ENCODE assay signal across 37 cellular contexts in genomic region chr7:28277364-28277763, GRCh38.
"Had no signal": no experiment of that assay in that cellular context is flagged by ENCODE, and none has a peak within 500 bp of the region (broad histone marks: within the 10 kb centered on the region; RNA-seq: fewer than 3 reads in every experiment).

No MANE protein-coding gene starts in this region.

- DNase-seq: activated B cell treated with CpG ODN at 0.5 μM for 24 hours; activated CD4-positive, alpha-beta memory T cell treated with anti-CD3 and anti-CD28 coated beads for 36 hours; activated CD4-positive, alpha-beta T cell treated with anti-CD3 and anti-CD28 coated beads for 4 hours; activated CD4-positive, alpha-beta T cell treated with anti-CD3 and anti-CD28 coated beads, Interleukin-2, amount 10 ng/mL, durations not matched to agents 24 days and 14 days; activated CD4-positive, alpha-beta T cell treated with anti-CD3 and anti-CD28 coated beads, Interleukin-2, amount 50 U/mL, for 1 hour; activated CD4-positive, alpha-beta T cell treated with anti-CD3 and anti-CD28 coated beads, Interleukin-2, amount 50 U/mL, for 4 hours; activated CD4-positive, CD25-positive, alpha-beta regulatory T cell treated with anti-CD3 and anti-CD28 coated beads, Interleukin-2, amount 50 U/mL, for 72 hours; activated CD8-positive, alpha-beta memory T cell treated with anti-CD3 and anti-CD28 coated beads for 24 hours; activated CD8-positive, alpha-beta memory T cell treated with anti-CD3 and anti-CD28 coated beads, Interleukin-2, amount 10 ng/mL, durations not matched to agents 7 days and 5 days; activated CD8-positive, alpha-beta memory T cell treated with anti-CD3 and anti-CD28 coated beads, Interleukin-2, amount 50 U/mL, for 48 hours; activated CD8-positive, alpha-beta T cell treated with anti-CD3 and anti-CD28 coated beads, Interleukin-2, amount 10 ng/mL, durations not matched to agents 7 days and 5 days; activated effector memory CD4-positive, alpha-beta T cell treated with Interleukin-2 at 50 U/mL for 16 hours; activated gamma-delta T cell; activated naive CD4-positive, alpha-beta T cell treated with anti-CD3 and anti-CD28 coated beads, Interleukin-2, amount 10 ng/mL, durations not matched to agents 7 days and 5 days; activated naive CD4-positive, alpha-beta T cell treated with Interleukin-2 at 50 U/mL for 16 hours; activated naive CD8-positive, alpha-beta T cell treated with anti-CD3 and anti-CD28 coated beads, Interleukin-2, amount 10 ng/mL, durations not matched to agents 7 days and 5 days; activated naive CD8-positive, alpha-beta T cell treated with anti-CD3 and anti-CD28 coated beads, Interleukin-2, amount 50 U/mL, for 24 hours; activated T-cell treated with anti-CD3 and anti-CD28 coated beads, Interleukin-2, amount 50 U/mL, for 24 hours; activated T-cell treated with anti-CD3 and anti-CD28 coated beads, Interleukin-2, amount 50 U/mL, for 48 hours; adrenal gland; amniotic stem cell; anterior cingulate cortex; body of pancreas; brain microvascular endothelial cell; central memory CD4-positive, alpha-beta T cell; T-helper 1 cell; T-helper 2 cell; T-helper 9 cell had no signal

- H3K27me3 ChIP-seq: adrenal gland, ascending aorta, body of pancreas, brain microvascular endothelial cell, breast epithelium had no signal

- H3K36me3 Mint-ChIP-seq: activated naive CD4-positive, alpha-beta T cell treated with anti-CD3 and anti-CD28 coated beads, Interleukin-2, amount 10 ng/mL, durations not matched to agents 7 days and 5 days had no signal

- H3K27ac Mint-ChIP-seq: activated B cell treated with CpG ODN at 0.5 μM for 24 hours; activated CD4-positive, alpha-beta memory T cell treated with anti-CD3 and anti-CD28 coated beads for 36 hours; activated CD4-positive, alpha-beta T cell treated with anti-CD3 and anti-CD28 coated beads, Interleukin-2, amount 10 ng/mL, durations not matched to agents 24 days and 14 days; activated CD8-positive, alpha-beta memory T cell treated with anti-CD3 and anti-CD28 coated beads, Interleukin-2, amount 10 ng/mL, durations not matched to agents 7 days and 5 days; activated CD8-positive, alpha-beta T cell treated with anti-CD3 and anti-CD28 coated beads, Interleukin-2, amount 10 ng/mL, durations not matched to agents 7 days and 5 days; activated naive CD4-positive, alpha-beta T cell treated with anti-CD3 and anti-CD28 coated beads, Interleukin-2, amount 10 ng/mL, durations not matched to agents 7 days and 5 days; activated naive CD4-positive, alpha-beta T cell treated with anti-CD3 and anti-CD28 coated beads, Interleukin-2, amount 50 U/mL, for 24 hours; activated naive CD8-positive, alpha-beta T cell; activated naive CD8-positive, alpha-beta T cell treated with anti-CD3 and anti-CD28 coated beads, Interleukin-2, amount 10 ng/mL, durations not matched to agents 7 days and 5 days; activated naive CD8-positive, alpha-beta T cell treated with anti-CD3 and anti-CD28 coated beads, Interleukin-2, amount 50 U/mL, for 24 hours; activated T-cell treated with anti-CD3 and anti-CD28 coated beads, Interleukin-2, amount 50 U/mL, for 24 hours; activated T-helper 2 cell treated with anti-CD3 and anti-CD28 coated beads, Interferon-gamma antibody, Interleukin-2, Interleukin-4, amounts not matched to agents 10 μg/mL and 5 μg/mL and 100 μg/mL, durations not matched to agents 14 hours and 24 hours and 36 hours; T-helper 1 cell treated with Interleukin-12 subunit alpha and Interleukin-12 subunit beta and Interleukin-4 antibody, amounts not matched to agents 30 μg/mL and 1 μg/mL, for 36 hours; T-helper 2 cell treated with Interferon-gamma antibody and Interleukin-4, amounts not matched to agents 5 μg/mL and 100 μg/mL, for 36 hours had no signal

- H3K4me1 Mint-ChIP-seq: activated CD8-positive, alpha-beta memory T cell treated with anti-CD3 and anti-CD28 coated beads, Interleukin-2, amount 10 ng/mL, durations not matched to agents 7 days and 5 days; activated naive CD4-positive, alpha-beta T cell treated with anti-CD3 and anti-CD28 coated beads, Interleukin-2, amount 10 ng/mL, durations not matched to agents 7 days and 5 days had no signal

- H3K4me3 ChIP-seq: adrenal gland, ascending aorta, body of pancreas, breast epithelium had no signal

- H3K9me3 Mint-ChIP-seq: activated B cell treated with CpG ODN at 0.5 μM for 24 hours had no signal

- H3K9me3 ChIP-seq: adrenal gland, ascending aorta, body of pancreas, breast epithelium had no signal

- ATAC-seq: activated CD8-positive, alpha-beta memory T cell treated with anti-CD3 and anti-CD28 coated beads, Interleukin-2, amount 10 ng/mL, durations not matched to agents 7 days and 5 days; activated CD8-positive, alpha-beta T cell treated with anti-CD3 and anti-CD28 coated beads, Interleukin-2, amount 10 ng/mL, durations not matched to agents 7 days and 5 days; activated naive CD8-positive, alpha-beta T cell treated with anti-CD3 and anti-CD28 coated beads, Interleukin-2, amount 50 U/mL, for 24 hours; body of pancreas had no signal

- H3K27ac ChIP-seq: adrenal gland, ascending aorta, body of pancreas, brain microvascular endothelial cell, breast epithelium, VCaP had no signal

- H3K36me3 ChIP-seq: adrenal gland, ascending aorta, brain microvascular endothelial cell, breast epithelium had no signal

- H3K4me1 ChIP-seq: adrenal gland, ascending aorta, body of pancreas, breast epithelium had no signal

- H3K27me3 Mint-ChIP-seq: activated B cell treated with CpG ODN at 0.5 μM for 24 hours had no signal

- FAIRE-seq: TTC549 had no signal

- H3K4me3 Mint-ChIP-seq: activated B cell treated with CpG ODN at 0.5 μM for 24 hours; activated CD4-positive, alpha-beta memory T cell treated with anti-CD3 and anti-CD28 coated beads for 36 hours; activated CD4-positive, alpha-beta T cell treated with anti-CD3 and anti-CD28 coated beads, Interleukin-2, amount 10 ng/mL, durations not matched to agents 24 days and 14 days; activated CD8-positive, alpha-beta memory T cell treated with anti-CD3 and anti-CD28 coated beads, Interleukin-2, amount 10 ng/mL, durations not matched to agents 7 days and 5 days; activated CD8-positive, alpha-beta T cell treated with anti-CD3 and anti-CD28 coated beads, Interleukin-2, amount 10 ng/mL, durations not matched to agents 7 days and 5 days; activated naive CD4-positive, alpha-beta T cell treated with anti-CD3 and anti-CD28 coated beads, Interleukin-2, amount 10 ng/mL, durations not matched to agents 7 days and 5 days; activated naive CD4-positive, alpha-beta T cell treated with anti-CD3 and anti-CD28 coated beads, Interleukin-2, amount 50 U/mL, for 24 hours; activated naive CD8-positive, alpha-beta T cell; activated naive CD8-positive, alpha-beta T cell treated with anti-CD3 and anti-CD28 coated beads, Interleukin-2, amount 10 ng/mL, durations not matched to agents 7 days and 5 days; activated naive CD8-positive, alpha-beta T cell treated with anti-CD3 and anti-CD28 coated beads, Interleukin-2, amount 50 U/mL, for 24 hours; activated T-cell treated with anti-CD3 and anti-CD28 coated beads, Interleukin-2, amount 50 U/mL, for 24 hours; T-helper 1 cell treated with Interleukin-12 subunit alpha and Interleukin-12 subunit beta and Interleukin-4 antibody, amounts not matched to agents 30 μg/mL and 1 μg/mL, for 36 hours; T-helper 2 cell treated with Interferon-gamma antibody and Interleukin-4, amounts not matched to agents 5 μg/mL and 100 μg/mL, for 36 hours had no signal
